ENCODE assay signal across 24 cellular contexts in genomic region chr19:46190489-46190888, GRCh38. TPM values are rescaled to one million over a fixed set of nuclear protein-coding genes. Genes with fewer than 3 reads are reported as not detected.
A peak's percentile ranks its signal among the peaks of the same experiment; 100 is the strongest.
DNase-seq lines count a peak whose midpoint lies in the region; ATAC-seq, FAIRE-seq and TF ChIP-seq lines count a peak whose summit lies in the region.
"Had no signal": no experiment of that assay in that cellular context is flagged by ENCODE, and none has a peak within 500 bp of the region (broad histone marks: within the 10 kb centered on the region; RNA-seq: fewer than 3 reads in every experiment).

No MANE protein-coding gene starts in this region.

- no peak for TF ChIP-seq RAD21 in H1 (IDR thresholded peaks at IDR 0.05 in 1 of 2, conservative IDR thresholded peaks at IDR 0.05 in 1 of 2; ENCODE audit: low read depth in 2 of 2, low read length in 2 of 2)

- no peak overlapping the region for H3K27ac ChIP-seq in H1 (ENCODE audit: low read depth, low read length)
- peak overlapping the region; percentile 25 to 94 (median 90) for H3K27ac ChIP-seq in right lobe of liver
- H3K27ac ChIP-seq: BLaER1, HL-60 had no signal

- no peak overlapping the region for H2BK120ac ChIP-seq in H1 (replicated peaks; ENCODE audit: low read depth, low read length)

- 89% methylated on average over 4 of the region's 4 CpGs; no CpG with 5 or more reads in 1 of the 2 experiments for WGBS in H1 (ENCODE audit: extremely low coverage in 1 of 2, insufficient coverage in 1 of 2, insufficient read length in 1 of 2, insufficient replicate concordance in 2 of 2, low coverage in 1 of 2, low lambda C conversion rate in 2 of 2, missing lambda C conversion rate in 1 of 2), 2 experiments
- WGBS in right lobe of liver (ENCODE audit: insufficient coverage, low coverage, low lambda C conversion rate, missing lambda C conversion rate) = 40% methylated on average over 4 of the region's 4 CpGs

- H2BK12ac ChIP-seq in H1 (ENCODE audit: low read depth, low read length) = no peak overlapping the region

- no peaks in the 10 kb centered on the region for H3K9me3 ChIP-seq in H1 (ENCODE audit: insufficient read depth in 2 of 2, low read depth in 1 of 2, low read length in 1 of 2)
- H3K9me3 ChIP-seq in right lobe of liver = no peaks in the 10 kb centered on the region
- H3K9me3 ChIP-seq: BLaER1 had no signal

- no peak overlapping the region for H3K4me3 ChIP-seq in NB4 (ENCODE audit: low read depth, low read length)
- H3K4me3 ChIP-seq in H1 (ENCODE audit: extremely low read depth in 1 of 4, insufficient read depth in 2 of 4, low read depth in 3 of 4, low read length in 4 of 4) = no peak overlapping the region
- H3K4me3 ChIP-seq in right lobe of liver = no peak overlapping the region
- H3K4me3 ChIP-seq: BLaER1 had no signal

- H3K4me3 Mint-ChIP-seq in type B pancreatic cell = peak overlapping the region; percentile 4
- H3K4me3 Mint-ChIP-seq: CD4-positive, alpha-beta memory T cell had no signal

- no peak overlapping the region for H2BK5ac ChIP-seq in H1 (ENCODE audit: low read depth, low read length)

- no peak overlapping the region for H4K91ac ChIP-seq in H1 (replicated peaks; ENCODE audit: insufficient read length, low read length)

- H3K9me3 Mint-ChIP-seq in type B pancreatic cell = no peaks in the 10 kb centered on the region
- H3K9me3 Mint-ChIP-seq: CD4-positive, alpha-beta memory T cell had no signal

- no peak overlapping the region for H3K4ac ChIP-seq in H1 (replicated peaks; ENCODE audit: insufficient read length, low read depth, low read length)

- no peak overlapping the region for H2AK5ac ChIP-seq in H1 (ENCODE audit: low read depth, low read length)

- H4K20me1 ChIP-seq in H1 (replicated peaks in 1 of 2; ENCODE audit: control insufficient read depth in 1 of 2, insufficient read depth in 2 of 2, low read length in 2 of 2) = no peaks in the 10 kb centered on the region
- H4K20me1 ChIP-seq: BLaER1 had no signal

- H3K79me1 ChIP-seq in H1 (ENCODE audit: low read depth, low read length) = no peaks in the 10 kb centered on the region

- peak overlapping the region; percentile 54 for H3K27ac Mint-ChIP-seq in type B pancreatic cell

- no peak overlapping the region for H3K9ac ChIP-seq in H1 (replicated peaks in 1 of 4; ENCODE audit: extremely low read depth in 1 of 4, low read depth in 3 of 4, low read length in 3 of 4)
- H3K9ac ChIP-seq: BLaER1 had no signal

- TF ChIP-seq POLR2A in NB4 (IDR thresholded peaks at IDR 0.05; ENCODE audit: extremely low read depth, insufficient read length) (no peak), H1 (IDR thresholded peaks at IDR 0.05; ENCODE audit: control extremely low read depth in 1 of 2, low read depth in 2 of 2, low read length in 2 of 2) (no peak), right lobe of liver (IDR thresholded peaks at IDR 0.05) (no peak)

- no peak overlapping the region for H2BK20ac ChIP-seq in H1 (ENCODE audit: low read length)

- intact Hi-C loops in right lobe of liver (cut with DNase I) = no loop called here
- intact Hi-C loops in sciatic nerve (cut with DNase I) = no loop called here

- no peak for TF ChIP-seq CTCF in NB4 (IDR thresholded peaks at IDR 0.05; ENCODE audit: low read depth, low read length)
- TF ChIP-seq CTCF in H1 (IDR thresholded peaks at IDR 0.05; ENCODE audit: control extremely low read depth in 1 of 3, insufficient read depth in 1 of 3, low read depth in 1 of 3, low read length in 3 of 3) = no peak
- no peak for TF ChIP-seq CTCF in right lobe of liver (IDR thresholded peaks at IDR 0.05)
- no peak for TF ChIP-seq CTCF in type B pancreatic cell (conservative IDR thresholded peaks at IDR 0.05)

- CTCF ChIA-PET in H1 (lab: Charles Lee; ENCODE audit: partially characterized antibody) = interaction anchor here (1.4 to 4.9 kb wide), 2 partner anchors 27 to 111 kb away, joined by 4 to 143 read pairs; no protein-coding TSS in a partner anchor

- TF ChIP-seq EP300 in H1 (IDR thresholded peaks at IDR 0.05; ENCODE audit: borderline replicate concordance in 1 of 2, low read depth in 2 of 2, low read length in 2 of 2) = no peak

- no peak overlapping the region for H4K8ac ChIP-seq in H1 (ENCODE audit: extremely low read depth, insufficient read depth, low read length)

- H3K36me3 ChIP-seq in H1 (ENCODE audit: control insufficient read depth in 2 of 4, insufficient read depth in 4 of 4, low read length in 3 of 4) (no peaks in the 10 kb centered on the region), right lobe of liver (no peaks in the 10 kb centered on the region)
- H3K36me3 ChIP-seq: BLaER1 had no signal

- H2AFZ ChIP-seq in H1 (ENCODE audit: low read length) = no peak overlapping the region

- H3K36me3 Mint-ChIP-seq in type B pancreatic cell = no peaks in the 10 kb centered on the region
- H3K36me3 Mint-ChIP-seq: CD14-positive monocyte; CD4-positive, alpha-beta memory T cell had no signal

- H3K79me2 ChIP-seq in H1 (ENCODE audit: control insufficient read depth in 1 of 2, insufficient read depth in 2 of 2, low read length in 2 of 2) = no peaks in the 10 kb centered on the region

- H4K5ac ChIP-seq in H1 (ENCODE audit: insufficient read length, low read depth, low read length) = no peak overlapping the region

- H2BK15ac ChIP-seq in H1 (ENCODE audit: low read length) = peak overlapping the region; percentile 55; the same call in 1 of the 2 replicates

- no peak overlapping the region for H3K18ac ChIP-seq in H1 (ENCODE audit: extremely low read depth, low read length)

- no peaks in the 10 kb centered on the region for H3K27me3 ChIP-seq in H1 (replicated peaks in 1 of 4; ENCODE audit: control insufficient read depth in 3 of 4, extremely low read depth in 1 of 4, insufficient read depth in 3 of 4, low read length in 3 of 4)
- H3K27me3 ChIP-seq in right lobe of liver = no peaks in the 10 kb centered on the region
- H3K27me3 ChIP-seq: BLaER1 had no signal

- DNase-seq in NB4 (ENCODE audit: low read depth) (peak; percentile 40), H1 (ENCODE audit: low read depth in 1 of 2, low spot score in 2 of 2) (no peak), right lobe of liver (no peak), type B pancreatic cell (ENCODE audit: extremely low spot score, unreplicated experiment) (no peak), anterior cingulate cortex (lab: John Stamatoyannopoulos, UW) (no peak), SIG-M5 treated with dmso at 0.1 percent for 504 hours (lab: John Stamatoyannopoulos, UW; ENCODE audit: unreplicated experiment) (no peak), AML-193 (lab: John Stamatoyannopoulos, UW) (no peak), sciatic nerve (ENCODE audit: low spot score) (no peak)
- DNase-seq: CD4-positive, alpha-beta memory T cell; DMS153; DMS79; GDM1; IMR-90; Karpas-422; KBM-7 had no signal

- no peak overlapping the region for H3K14ac ChIP-seq in H1 (ENCODE audit: insufficient read length)

- H3K4me2 ChIP-seq in H1 (ENCODE audit: insufficient read depth in 1 of 2, low read depth in 2 of 2, low read length in 2 of 2) = no peak overlapping the region
- H3K4me2 ChIP-seq: BLaER1 had no signal

- H3K4me1 Mint-ChIP-seq in type B pancreatic cell (ENCODE audit: unreplicated experiment) = peaks cover 8% of the 10 kb centered on the region
- H3K4me1 Mint-ChIP-seq: CD4-positive, alpha-beta memory T cell had no signal

- no peak overlapping the region for H3K56ac ChIP-seq in H1 (replicated peaks; ENCODE audit: insufficient read length, low read depth, low read length)

- POLR2A ChIA-PET in H1 (lab: Charles Lee; ENCODE audit: partially characterized antibody) = interaction anchor here (1.7 kb wide), 1 partner anchor 22 kb away, joined by 4 read pairs; no protein-coding TSS in a partner anchor

- ATAC-seq in right lobe of liver = no peak
- ATAC-seq in sciatic nerve = no peak

- H3K4me1 ChIP-seq in H1 (replicated peaks in 1 of 4; ENCODE audit: control insufficient read depth in 3 of 4, insufficient read depth in 4 of 4, low read length in 3 of 4) (no peaks in the 10 kb centered on the region), right lobe of liver (peaks cover 0 to 38% (median 15%) of the 10 kb centered on the region in 4 donors)

- peaks cover 15% of the 10 kb centered on the region for H3K27me3 Mint-ChIP-seq in type B pancreatic cell

- no peak overlapping the region for H3K23ac ChIP-seq in H1 (ENCODE audit: insufficient read length)

- no peak for FAIRE-seq in H1 (lab: Jason Lieb, UNC)
- FAIRE-seq: A204.1, GM12892, GM18507, H54 had no signal

- H3K23me2 ChIP-seq in H1 (ENCODE audit: low read depth, low read length) = no peaks in the 10 kb centered on the region

TF ChIP-seq in H1, 55 proteins besides CTCF, POLR2A, EP300 and RAD21 (continues in another document):
- no peak for TF ChIP-seq CBX8 (IDR thresholded peaks at IDR 0.05; ENCODE audit: borderline replicate concordance, low read depth, low read length)
- TF ChIP-seq SIRT6 (IDR thresholded peaks at IDR 0.05; ENCODE audit: low read length) = no peak
- no peak for TF ChIP-seq HDAC2 (IDR thresholded peaks at IDR 0.05; ENCODE audit: borderline replicate concordance in 1 of 2, low read depth in 2 of 2, low read length in 2 of 2)
- TF ChIP-seq SP4 (IDR thresholded peaks at IDR 0.05; ENCODE audit: low read length) = no peak
- TF ChIP-seq ZNF274 (IDR thresholded peaks at IDR 0.05; ENCODE audit: borderline replicate concordance, extremely low read depth, low read length) = no peak

RNA-seq across cellular contexts. Expression of gene IGFL1, which starts 39.1 kb away (rescaled TPM):
- total RNA-seq in H1 (2021; fragmentation: NEBNext Ultra II Directional; extraction: Animal tissue kit (Norgen Biotek cat#: 25700)) = not detected in 2 replicates
- not detected in 2 replicates for polyA plus RNA-seq in H1 (2011; rRNA removed)
- not detected for polyA plus RNA-seq in H1 (2011; cell fraction: cytosol; rRNA removed)
- polyA plus RNA-seq in H1 (2011; cell fraction: nucleus; rRNA removed) = not detected
- not detected in 4 replicates for polyA plus RNA-seq in H1 (2012, experiment 1 of 2)
- polyA plus RNA-seq in H1 (2012, experiment 2 of 2) = not detected
- polyA plus RNA-seq in H1 (2013, experiment 1 of 2) = 0.08 TPM
- not detected for polyA plus RNA-seq in H1 (2013, experiment 2 of 2)
- not detected in 2 replicates for polyA minus RNA-seq in H1 (2011; rRNA and poly(A)+ RNA removed)
- polyA minus RNA-seq in H1 (2011; cell fraction: cytosol; rRNA and poly(A)+ RNA removed) = not detected
- not detected for polyA minus RNA-seq in H1 (2011; cell fraction: nucleus; rRNA and poly(A)+ RNA removed)
- total RNA-seq in right lobe of liver (not detected), type B pancreatic cell (ENCODE audit: low replicate concordance) (0.56 and 0.76 TPM in 2 replicates), sciatic nerve (not detected)
- total RNA-seq: CD4-positive, alpha-beta memory T cell; Daoy; HT1080; IMR-90 had no signal
- polyA plus RNA-seq: CD14-positive monocyte; CD4-positive, alpha-beta memory T cell; IMR-90 had no signal

RNA-seq across cellular contexts. Expression of gene IGFL2, which starts 42.5 kb away (rescaled TPM):
- total RNA-seq in H1 (2021; fragmentation: NEBNext Ultra II Directional; extraction: Animal tissue kit (Norgen Biotek cat#: 25700)) = not detected in 2 replicates
- not detected in 2 replicates for polyA plus RNA-seq in H1 (2011; rRNA removed)
- not detected for polyA plus RNA-seq in H1 (2011; cell fraction: cytosol; rRNA removed)
- not detected for polyA plus RNA-seq in H1 (2011; cell fraction: nucleus; rRNA removed)
- polyA plus RNA-seq in H1 (2012, experiment 1 of 2) = not detected in 4 replicates
- not detected for polyA plus RNA-seq in H1 (2012, experiment 2 of 2)
- polyA plus RNA-seq in H1 (2013, experiment 1 of 2) = not detected
- not detected for polyA plus RNA-seq in H1 (2013, experiment 2 of 2)
- not detected in 2 replicates for polyA minus RNA-seq in H1 (2011; rRNA and poly(A)+ RNA removed)
- polyA minus RNA-seq in H1 (2011; cell fraction: cytosol; rRNA and poly(A)+ RNA removed) = not detected
- not detected for polyA minus RNA-seq in H1 (2011; cell fraction: nucleus; rRNA and poly(A)+ RNA removed)
- total RNA-seq in right lobe of liver = not detected
- total RNA-seq in type B pancreatic cell (ENCODE audit: low replicate concordance) = 104 and 441 TPM in 2 replicates
- 0.85 TPM for total RNA-seq in sciatic nerve
- total RNA-seq: Daoy, HT1080, IMR-90 had no signal
- polyA plus RNA-seq: CD14-positive monocyte, IMR-90 had no signal

Comparison
In these comparisons a context has a peak if more than half of its experiments do, and no peak if none do; other contexts are left out.
1. RNA of gene IGFL2, which starts 42.5 kb away (total RNA-seq): 104 to 441 TPM in type B pancreatic cell; 0.85 TPM in sciatic nerve (single experiment), not detected in right lobe of liver and not detected in H1; every median in the first group is over 10 times any median in the second.